ENCODE assay signal across 9 cellular contexts in the genomic region with DNA sequence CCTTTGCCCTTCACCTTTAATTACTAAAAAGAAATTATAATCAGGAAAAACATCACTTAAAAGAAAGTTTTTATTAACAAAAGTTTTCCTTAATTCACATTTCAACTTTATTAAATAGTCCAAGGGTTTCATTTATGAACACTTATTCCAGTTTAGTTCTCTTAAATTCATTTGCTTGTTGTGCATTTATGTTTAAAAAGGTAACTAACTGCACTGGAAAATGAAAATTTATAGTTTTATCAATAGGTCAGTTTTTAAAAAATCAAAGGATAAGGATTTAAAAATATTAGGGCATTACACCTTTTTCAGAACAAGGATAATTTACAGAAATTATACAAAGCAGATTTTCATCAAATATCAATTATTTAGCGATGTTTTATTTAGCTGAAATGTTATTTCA. TPM values are rescaled to one million over a fixed set of nuclear protein-coding genes. Genes with fewer than 3 reads are reported as not detected.
A peak's percentile ranks its signal among the peaks of the same experiment; 100 is the strongest.
DNase-seq lines count a peak whose midpoint lies in the region; ATAC-seq and TF ChIP-seq lines count a peak whose summit lies in the region.
"Had no signal": no experiment of that assay in that cellular context is flagged by ENCODE, and none has a peak within 500 bp of the region (broad histone marks: within the 10 kb centered on the region; RNA-seq: fewer than 3 reads in every experiment).

No MANE protein-coding gene starts in this region.

- TF ChIP-seq POLR2A in vagina (IDR thresholded peaks at IDR 0.05), result no peak

- no peaks in the 10 kb centered on the region for H3K9me3 Mint-ChIP-seq in stimulated activated naive CD8-positive, alpha-beta T cell treated with anti-CD3 and anti-CD28 coated beads, Interleukin-15, Interleukin-2, amounts not matched to agents 100 ng/mL and 50 ng/mL, for 24 hours

- H3K36me3 Mint-ChIP-seq in stimulated activated naive CD8-positive, alpha-beta T cell treated with anti-CD3 and anti-CD28 coated beads, Interleukin-15, Interleukin-2, amounts not matched to agents 100 ng/mL and 50 ng/mL, for 24 hours (ENCODE audit: low read depth), result peaks cover 84% of the 10 kb centered on the region

- H3K27ac ChIP-seq in vagina, result peak overlapping the region; percentile 83

- H3K9me3 ChIP-seq in mononuclear cell (ENCODE audit: low read depth, low read length), result no peaks in the 10 kb centered on the region
- no peaks in the 10 kb centered on the region for H3K9me3 ChIP-seq in vagina

- peaks cover 74% of the 10 kb centered on the region for H3K4me1 Mint-ChIP-seq in stimulated activated naive CD8-positive, alpha-beta T cell treated with anti-CD3 and anti-CD28 coated beads, Interleukin-15, Interleukin-2, amounts not matched to agents 100 ng/mL and 50 ng/mL, for 24 hours (ENCODE audit: low read depth)

- H3K4me1 ChIP-seq in mononuclear cell (ENCODE audit: insufficient read depth, low read length), result peaks cover 31% of the 10 kb centered on the region
- peaks cover 39% of the 10 kb centered on the region for H3K4me1 ChIP-seq in vagina

- ATAC-seq in stimulated activated naive CD8-positive, alpha-beta T cell treated with anti-CD3 and anti-CD28 coated beads, Interleukin-15, Interleukin-2, amounts not matched to agents 100 U/mL and 50 U/mL, for 24 hours, result no peak
- ATAC-seq in GM21360 (IDR thresholded peaks at IDR 0.05; ENCODE audit: unreplicated experiment), result no peak

- peak overlapping the region; percentile 95 for H3K27ac Mint-ChIP-seq in stimulated activated naive CD8-positive, alpha-beta T cell treated with anti-CD3 and anti-CD28 coated beads, Interleukin-15, Interleukin-2, amounts not matched to agents 100 ng/mL and 50 ng/mL, for 24 hours

- no peaks in the 10 kb centered on the region for H3K27me3 Mint-ChIP-seq in stimulated activated naive CD8-positive, alpha-beta T cell treated with anti-CD3 and anti-CD28 coated beads, Interleukin-15, Interleukin-2, amounts not matched to agents 100 ng/mL and 50 ng/mL, for 24 hours

- peak overlapping the region; percentile 87 for H3K4me3 Mint-ChIP-seq in stimulated activated naive CD8-positive, alpha-beta T cell treated with anti-CD3 and anti-CD28 coated beads, Interleukin-15, Interleukin-2, amounts not matched to agents 100 ng/mL and 50 ng/mL, for 24 hours

- peaks cover 0 to 65% of the 10 kb centered on the region in 2 donors for H3K36me3 ChIP-seq in vagina

- in situ Hi-C loops in astrocyte of the spinal cord (cut with HindIII; ENCODE audit: low sequenced_read_pairs), result no loop called here
- in situ Hi-C loops in GM13977 (cut with MboI; ENCODE audit: low pct_unique_long_range_greater_than_20kb, low sequenced_read_pairs, unreplicated experiment), result no loop called here

- no peak for TF ChIP-seq CTCF in astrocyte of the spinal cord (IDR thresholded peaks at IDR 0.05; ENCODE audit: low read depth, low read length)
- TF ChIP-seq CTCF in vagina (IDR thresholded peaks at IDR 0.05), result no peak
- TF ChIP-seq CTCF in GM13977 (IDR thresholded peaks at IDR 0.05; ENCODE audit: extremely low read depth, insufficient read depth, missing control alignments), result no peak

- H3K27me3 ChIP-seq in mononuclear cell (ENCODE audit: insufficient read depth, low read length) (no peaks in the 10 kb centered on the region), vagina (no peaks in the 10 kb centered on the region)

- DNase-seq in stimulated activated naive CD8-positive, alpha-beta T cell treated with anti-CD3 and anti-CD28 coated beads, Interleukin-15, Interleukin-2, amounts not matched to agents 100 U/mL and 50 U/mL, for 24 hours, result no peak
- no peak for DNase-seq in astrocyte of the spinal cord (ENCODE audit: low read depth, low spot score)
- no peak for DNase-seq in vagina (ENCODE audit: extremely low spot score in 2 of 2)
- no peak for DNase-seq in NCI-H1105 treated with DMSO at 0.1 percent for 48 hours (lab: John Stamatoyannopoulos, UW)
- DNase-seq in GM13977 (ENCODE audit: low spot score), result no peak

- peak overlapping the region; percentile 61 for H3K4me3 ChIP-seq in astrocyte of the spinal cord (ENCODE audit: low read depth, low read length)
- peak overlapping the region; percentile 65 for H3K4me3 ChIP-seq in mononuclear cell (ENCODE audit: low read length)
- H3K4me3 ChIP-seq in vagina, result peak overlapping the region; percentile 78 to 92

- intact Hi-C loops in vagina (cut with DNase I), result loop anchor here (5.0 kb wide), 1 partner anchor 141 kb away; no protein-coding TSS in a partner anchor

RNA-seq across cellular contexts. Expression of gene ATP5F1E, which starts 1.0 kb away (rescaled TPM):
- total RNA-seq in mononuclear cell (35.7 TPM), vagina (22.8 TPM)

RNA-seq across cellular contexts. Expression of gene PRELID3B, which starts 9.5 kb away (rescaled TPM):
- 72.8 TPM for total RNA-seq in mononuclear cell
- 73.4 TPM for total RNA-seq in vagina

RNA-seq across cellular contexts. Expression of gene TUBB1, which starts 13.9 kb away (rescaled TPM):
- total RNA-seq in mononuclear cell (188 TPM), vagina (not detected)
- total RNA-seq: SK-MEL-5 had no signal

RNA-seq across cellular contexts. Expression of gene CTSZ, which starts 26.0 kb away (rescaled TPM):
- total RNA-seq in mononuclear cell (184 TPM), vagina (128 TPM)

RNA-seq across cellular contexts. Expression of gene NELFCD, which starts 52.0 kb away (rescaled TPM):
- total RNA-seq in mononuclear cell (37.2 TPM), vagina (85.7 TPM)

Comparison
In these comparisons a context has a peak if more than half of its experiments do, and no peak if none do; other contexts are left out.
1. RNA of gene TUBB1, which starts 13.9 kb away (total RNA-seq): 188 TPM in mononuclear cell (single experiment); not detected in vagina (single experiment); every median in the first group is over 100 times any median in the second.
2. Peak in every context shown above with its lines, with median percentiles within 50 percentile points of each other: H3K4me3 ChIP-seq.